ENCODE assay signal across 20 cellular contexts in genomic region chr4:175277816-175278215, GRCh38.
DNase-seq lines count a peak whose midpoint lies in the region; ATAC-seq and TF ChIP-seq lines count a peak whose summit lies in the region.
"Had no signal": no experiment of that assay in that cellular context is flagged by ENCODE, and none has a peak within 500 bp of the region (broad histone marks: within the 10 kb centered on the region; RNA-seq: fewer than 3 reads in every experiment).

No MANE protein-coding gene starts in this region.

- H3K9me3 ChIP-seq in endodermal cell (ENCODE audit: control insufficient read depth, low read length), result no peaks in the 10 kb centered on the region

- no peaks in the 10 kb centered on the region for H3K27me3 Mint-ChIP-seq in activated CD4-positive, alpha-beta memory T cell treated with anti-CD3 and anti-CD28 coated beads, Interleukin-2, amount 10 ng/mL, durations not matched to agents 7 days and 5 days
- no peaks in the 10 kb centered on the region for H3K27me3 Mint-ChIP-seq in endodermal cell (ENCODE audit: insufficient read depth)
- H3K27me3 Mint-ChIP-seq: T-cell had no signal

- DNase-seq in NCI-H2081 (lab: John Stamatoyannopoulos, UW) (peak; percentile 42 to 62), NCI-H2081 treated with DMSO at 0.1 percent for 48 hours (lab: John Stamatoyannopoulos, UW) (no peak), NCI-H2029 (lab: John Stamatoyannopoulos, UW) (peak; percentile 92), RPMI8226 (peak; percentile 38), endodermal cell (no peak), HuH-7 (ENCODE audit: low spot score) (no peak)
- no peak for DNase-seq in activated CD4-positive, alpha-beta memory T cell treated with anti-CD3 and anti-CD28 coated beads, Interleukin-2, amount 10 ng/mL, durations not matched to agents 7 days and 5 days
- DNase-seq: 8988T, DMS 273 treated with DMSO at 0.1 percent for 48 hours, EL, NCI-H1417, NCI-H226, NCI-H524, OCI-M1, SHP77 treated with DMSO at 0.1 percent for 48 hours, T-cell had no signal

- ATAC-seq in activated CD4-positive, CD25-positive, alpha-beta regulatory T cell treated with anti-CD3 and anti-CD28 coated beads, Interleukin-2, amount 50 U/mL, for 24 hours, result no peak
- ATAC-seq: HepG2, SK-N-SH treated with all-trans-retinoic acid at 6 μM for 48 hours, T-cell had no signal

- H3K4me1 ChIP-seq in endodermal cell (ENCODE audit: control insufficient read depth, insufficient read depth, low read length), result no peaks in the 10 kb centered on the region

- CTCF ChIA-PET in activated CD4-positive, alpha-beta memory T cell treated with anti-CD3 and anti-CD28 coated beads, Interleukin-2, amount 10 ng/mL, durations not matched to agents 7 days and 5 days (lab: Charles Lee), result no interaction called here

- no peaks in the 10 kb centered on the region for H3K9me3 Mint-ChIP-seq in activated CD4-positive, alpha-beta memory T cell treated with anti-CD3 and anti-CD28 coated beads, Interleukin-2, amount 10 ng/mL, durations not matched to agents 7 days and 5 days
- H3K9me3 Mint-ChIP-seq in endodermal cell, result no peaks in the 10 kb centered on the region

- no peak overlapping the region for H3K27ac ChIP-seq in endodermal cell (ENCODE audit: low read depth, low read length)

- no peaks in the 10 kb centered on the region for H3K4me1 Mint-ChIP-seq in activated CD4-positive, alpha-beta memory T cell treated with anti-CD3 and anti-CD28 coated beads, Interleukin-2, amount 10 ng/mL, durations not matched to agents 7 days and 5 days
- H3K4me1 Mint-ChIP-seq in endodermal cell, result no peaks in the 10 kb centered on the region
- H3K4me1 Mint-ChIP-seq: CD14-positive monocyte, T-cell had no signal

- TF ChIP-seq CTCF in endodermal cell (conservative IDR thresholded peaks at IDR 0.05), result no peak

- H3K9ac ChIP-seq in endodermal cell (ENCODE audit: extremely low read depth, low read length, poor library complexity, severe bottlenecking), result no peak overlapping the region

- H3K4me3 ChIP-seq in endodermal cell (ENCODE audit: low read length), result no peak overlapping the region

- H3K27me3 ChIP-seq in endodermal cell (ENCODE audit: control insufficient read depth, insufficient read depth, low read length, poor library complexity, severe bottlenecking), result no peaks in the 10 kb centered on the region

- no peaks in the 10 kb centered on the region for H3K36me3 ChIP-seq in endodermal cell (ENCODE audit: control insufficient read depth, insufficient read depth, low read length)

- no peaks in the 10 kb centered on the region for H3K36me3 Mint-ChIP-seq in activated CD4-positive, alpha-beta memory T cell treated with anti-CD3 and anti-CD28 coated beads, Interleukin-2, amount 10 ng/mL, durations not matched to agents 7 days and 5 days (ENCODE audit: low read depth)
- H3K36me3 Mint-ChIP-seq in endodermal cell (ENCODE audit: low read depth), result no peaks in the 10 kb centered on the region
- H3K36me3 Mint-ChIP-seq: CD14-positive monocyte, T-cell had no signal

- H3K27ac Mint-ChIP-seq in activated CD4-positive, alpha-beta memory T cell treated with anti-CD3 and anti-CD28 coated beads, Interleukin-2, amount 10 ng/mL, durations not matched to agents 7 days and 5 days, result no peak overlapping the region
- H3K27ac Mint-ChIP-seq in endodermal cell, result no peak overlapping the region
- H3K27ac Mint-ChIP-seq: CD14-positive monocyte, T-cell had no signal

- 82 to 88% methylated on average over 5 to 7 of the region's 7 CpGs for WGBS in endodermal cell (ENCODE audit: insufficient coverage in 1 of 2, insufficient read length in 1 of 2), 2 experiments

- POLR2A ChIA-PET in activated CD4-positive, alpha-beta memory T cell treated with anti-CD3 and anti-CD28 coated beads, Interleukin-2, amount 10 ng/mL, durations not matched to agents 7 days and 5 days (lab: Charles Lee), result no interaction called here

- H3K4me3 Mint-ChIP-seq in activated CD4-positive, alpha-beta memory T cell treated with anti-CD3 and anti-CD28 coated beads, Interleukin-2, amount 10 ng/mL, durations not matched to agents 7 days and 5 days, result no peak overlapping the region
- no peak overlapping the region for H3K4me3 Mint-ChIP-seq in endodermal cell
- H3K4me3 Mint-ChIP-seq: CD14-positive monocyte, T-cell had no signal

Comparison
In these comparisons a context has a peak if more than half of its experiments do, and no peak if none do; other contexts are left out.
1. DNase-seq: peak in NCI-H2081 (2 of 2), NCI-H2029 (single experiment) and RPMI8226 (single experiment); none in NCI-H2081 treated with DMSO at 0.1 percent for 48 hours (single experiment), activated CD4-positive, alpha-beta memory T cell treated with anti-CD3 and anti-CD28 coated beads, Interleukin-2, amount 10 ng/mL, durations not matched to agents 7 days and 5 days (single experiment), endodermal cell (single experiment) and HuH-7 (single experiment).